In genomic region chr1:218424528-218424927, GRCh38 we compare ENCODE assay signal across 19 cellular contexts.
DNase-seq lines count a peak whose midpoint lies in the region; ATAC-seq, FAIRE-seq and TF ChIP-seq lines count a peak whose summit lies in the region.
"Had no signal": no experiment of that assay in that cellular context is flagged by ENCODE, and none has a peak within 500 bp of the region (broad histone marks: within the 10 kb centered on the region; RNA-seq: fewer than 3 reads in every experiment).

No MANE protein-coding gene starts in this region.

- no peak for TF ChIP-seq CTCF in astrocyte (IDR thresholded peaks at IDR 0.05; ENCODE audit: insufficient read depth, low read depth, low read length)
- TF ChIP-seq CTCF in retinal pigment epithelial cell (conservative IDR thresholded peaks at IDR 0.05; ENCODE audit: low read depth, low read length): no peak
- TF ChIP-seq CTCF in mucosa of descending colon (IDR thresholded peaks at IDR 0.05): no peak

- H3K9ac ChIP-seq in astrocyte (ENCODE audit: low read length): no peak overlapping the region

- peaks cover 66% of the 10 kb centered on the region for H3K79me2 ChIP-seq in astrocyte (ENCODE audit: insufficient read depth, low read length)

- peak; percentile 57; the same call in 1 of the 2 replicates for TF ChIP-seq EP300 in Ishikawa (IDR thresholded peaks at IDR 0.05; ENCODE audit: borderline replicate concordance)

- H4K20me1 ChIP-seq in astrocyte (ENCODE audit: insufficient read depth, low read length): peaks cover 25% of the 10 kb centered on the region

- H3K27me3 Mint-ChIP-seq in astrocyte (ENCODE audit: low read depth, unreplicated experiment) (no peaks in the 10 kb centered on the region), T-cell (peaks cover 2 to 6% of the 10 kb centered on the region in 2 donors)

- H3K4me3 ChIP-seq in astrocyte (ENCODE audit: insufficient read depth, low read depth, low read length) (no peak overlapping the region), retinal pigment epithelial cell (ENCODE audit: low read length) (no peak overlapping the region), mucosa of descending colon (no peak overlapping the region)
- H3K4me3 ChIP-seq: K562 had no signal

- H3K36me3 Mint-ChIP-seq in astrocyte (ENCODE audit: low read depth, unreplicated experiment) (peaks cover 23% of the 10 kb centered on the region), T-cell (no peaks in the 10 kb centered on the region)

- H3K36me3 ChIP-seq in astrocyte (ENCODE audit: insufficient read depth, low read length) (peaks cover 4% of the 10 kb centered on the region), mucosa of descending colon (ENCODE audit: low read depth) (no peaks in the 10 kb centered on the region)
- H3K36me3 ChIP-seq: BE2C had no signal

- no peak overlapping the region for H2AFZ ChIP-seq in astrocyte (ENCODE audit: low read depth, low read length)

- H3K9me3 ChIP-seq in astrocyte (ENCODE audit: insufficient read depth, low read depth, low read length): no peaks in the 10 kb centered on the region
- no peaks in the 10 kb centered on the region for H3K9me3 ChIP-seq in mucosa of descending colon
- H3K9me3 ChIP-seq: BE2C had no signal

- intact Hi-C loops in mucosa of descending colon (cut with DNase I, micrococcal nuclease): no loop called here

- no peak for FAIRE-seq in astrocyte (lab: Jason Lieb, UNC)
- FAIRE-seq: K562 had no signal

- H3K27ac ChIP-seq in astrocyte (ENCODE audit: low read depth, low read length): no peak overlapping the region

- H3K27ac Mint-ChIP-seq in astrocyte (ENCODE audit: unreplicated experiment): no peak overlapping the region
- H3K27ac Mint-ChIP-seq in T-cell: no peak overlapping the region
- H3K27ac Mint-ChIP-seq: HFFc6 had no signal

- POLR2A ChIA-PET in T-cell (lab: Charles Lee): no interaction called here

- H3K4me1 ChIP-seq in astrocyte (ENCODE audit: insufficient read depth, low read length) (peaks cover 28% of the 10 kb centered on the region), mucosa of descending colon (ENCODE audit: low read depth) (no peaks in the 10 kb centered on the region)
- H3K4me1 ChIP-seq: BE2C had no signal

- ATAC-seq in T-cell (replicated peaks in 1 of 4): no peak
- no peak for ATAC-seq in mucosa of descending colon
- no peak for ATAC-seq in GM18873 (IDR thresholded peaks at IDR 0.05; ENCODE audit: low FRiP score, unreplicated experiment)
- ATAC-seq: K562 had no signal

- TF ChIP-seq RAD21 in Ishikawa (IDR thresholded peaks at IDR 0.05; ENCODE audit: low read depth): no peak

- CTCF ChIA-PET in T-cell (lab: Charles Lee): no interaction called here

- H3K9me3 Mint-ChIP-seq in astrocyte (ENCODE audit: unreplicated experiment) (no peaks in the 10 kb centered on the region), T-cell (no peaks in the 10 kb centered on the region)
- H3K9me3 Mint-ChIP-seq: HFFc6 had no signal

- DNase-seq in astrocyte (ENCODE audit: low read depth): peak; percentile 69
- peak; percentile 32 for DNase-seq in fibroblast of peridontal ligament (ENCODE audit: extremely low read depth)
- DNase-seq in retinal pigment epithelial cell (ENCODE audit: low read depth): peak; percentile 52
- no peak for DNase-seq in T-cell
- DNase-seq in mucosa of descending colon: no peak
- DNase-seq: BE2C; EL; GF-D8; H7; HFFc6; NCI-H1092; NCI-H1436; NCI-H187 treated with DMSO at 0.1 percent for 48 hours; NCI-H774; NK-92 treated with Interleukin-12 subunit alpha and Interleukin-12 subunit beta, amount 100 ng/mL, for 24 hours; Right ventricle myocardium superior had no signal

- H3K4me3 Mint-ChIP-seq in astrocyte (ENCODE audit: unreplicated experiment) (no peak overlapping the region), T-cell (no peak overlapping the region)
- H3K4me3 Mint-ChIP-seq: HFFc6 had no signal

- H3K4me1 Mint-ChIP-seq in astrocyte (ENCODE audit: low read depth, unreplicated experiment) (peaks cover 43% of the 10 kb centered on the region), T-cell (no peaks in the 10 kb centered on the region)

- H3K27me3 ChIP-seq in astrocyte (ENCODE audit: insufficient read depth, low read length): no peaks in the 10 kb centered on the region
- H3K27me3 ChIP-seq: BE2C had no signal

- no peak overlapping the region for H3K4me2 ChIP-seq in astrocyte (ENCODE audit: low read length)

TF ChIP-seq in Ishikawa, 13 proteins besides CTCF, POLR2A, EP300 and RAD21:
- TF ChIP-seq CREB1 (IDR thresholded peaks at IDR 0.05; ENCODE audit: low read depth) (no peak), TEAD4 (IDR thresholded peaks at IDR 0.05) (peak; percentile 61), TCF12 (IDR thresholded peaks at IDR 0.05; ENCODE audit: low read depth) (peak; percentile 35; the same call in 1 of the 2 replicates), NFIC (IDR thresholded peaks at IDR 0.05) (peak; percentile 64), MAX (IDR thresholded peaks at IDR 0.05) (no peak)

Comparison
In these comparisons a context has a peak if more than half of its experiments do, and no peak if none do; other contexts are left out.
1. DNase-seq: peak in astrocyte (single experiment), fibroblast of peridontal ligament (single experiment) and retinal pigment epithelial cell (single experiment); none in T-cell (0 of 34) and mucosa of descending colon (0 of 3).